ENCODE assay signal across 13 cellular contexts in genomic region chr5:90477073-90477472, GRCh38. TPM values are rescaled to one million over a fixed set of nuclear protein-coding genes. Genes with fewer than 3 reads are reported as not detected.
A peak's percentile ranks its signal among the peaks of the same experiment; 100 is the strongest.
DNase-seq lines count a peak whose midpoint lies in the region; ATAC-seq and TF ChIP-seq lines count a peak whose summit lies in the region.
"Had no signal": no experiment of that assay in that cellular context is flagged by ENCODE, and none has a peak within 500 bp of the region (broad histone marks: within the 10 kb centered on the region; RNA-seq: fewer than 3 reads in every experiment).

No MANE protein-coding gene starts in this region.

- no peak overlapping the region for H3K4me2 ChIP-seq in neural progenitor cell

- DNase-seq in NCI-H69 (lab: John Stamatoyannopoulos, UW), result peak; percentile 18
- peak; percentile 21 for DNase-seq in endothelial cell (ENCODE audit: low spot score)
- DNase-seq in neural progenitor cell (ENCODE audit: low spot score), result peak; percentile 37
- DNase-seq in activated CD4-positive, alpha-beta T cell treated with anti-CD3 and anti-CD28 coated beads for 4 hours, result no peak
- DNase-seq: activated CD4-positive, alpha-beta T cell treated with anti-CD3 and anti-CD28 coated beads, Interleukin-2, amount 10 ng/mL, durations not matched to agents 24 days and 14 days; Caco-2; colonic mucosa; foreskin keratinocyte; NCI-H1105 had no signal

- POLR2A ChIA-PET in HEK293 (lab: Yijun Ruan, JAX), result no interaction called here

- H4K20me1 ChIP-seq in neural progenitor cell (ENCODE audit: low read depth), result peaks cover 3% of the 10 kb centered on the region

- H2AFZ ChIP-seq in neural progenitor cell (replicated peaks), result no peak overlapping the region

- H3K9me3 ChIP-seq in HEK293 (ENCODE audit: control insufficient read depth, insufficient read depth, low read depth, low read length) (no peaks in the 10 kb centered on the region), neural progenitor cell (ENCODE audit: low read depth) (no peaks in the 10 kb centered on the region)
- H3K9me3 ChIP-seq: Caco-2, colonic mucosa had no signal

- H3K36me3 ChIP-seq in HEK293 (ENCODE audit: control insufficient read depth in 2 of 2, insufficient read depth in 1 of 2, low read length in 2 of 2), result no peaks in the 10 kb centered on the region
- H3K36me3 ChIP-seq in neural progenitor cell, result no peaks in the 10 kb centered on the region
- H3K36me3 ChIP-seq: colonic mucosa had no signal

- H3K9me3 Mint-ChIP-seq in endothelial cell (ENCODE audit: unreplicated experiment) (no peaks in the 10 kb centered on the region), neural progenitor cell (no peaks in the 10 kb centered on the region)
- H3K9me3 Mint-ChIP-seq: activated CD4-positive, alpha-beta T cell treated with anti-CD3 and anti-CD28 coated beads, Interleukin-2, amount 10 ng/mL, durations not matched to agents 24 days and 14 days had no signal

- peak overlapping the region; percentile 13 for H3K4me3 Mint-ChIP-seq in endothelial cell (ENCODE audit: unreplicated experiment)
- H3K4me3 Mint-ChIP-seq in neural progenitor cell, result no peak overlapping the region
- H3K4me3 Mint-ChIP-seq: activated CD4-positive, alpha-beta T cell treated with anti-CD3 and anti-CD28 coated beads, Interleukin-2, amount 10 ng/mL, durations not matched to agents 24 days and 14 days had no signal

- peaks cover 33% of the 10 kb centered on the region for H3K27me3 ChIP-seq in neural progenitor cell
- H3K27me3 ChIP-seq: colonic mucosa, foreskin keratinocyte had no signal

- peaks cover 3% of the 10 kb centered on the region for H3K79me2 ChIP-seq in neural progenitor cell (ENCODE audit: low read depth)

- no peaks in the 10 kb centered on the region for H3K4me1 ChIP-seq in HEK293 (ENCODE audit: control insufficient read depth, insufficient read depth, low read length)
- H3K4me1 ChIP-seq in neural progenitor cell, result peaks cover 21% of the 10 kb centered on the region
- H3K4me1 ChIP-seq: colonic mucosa had no signal

- CTCF ChIA-PET in HEK293 (lab: Yijun Ruan, JAX), result interaction anchor here (0.7 to 1.8 kb wide), 4 partner anchors 11 to 307 kb away, joined by 3 to 5 read pairs (median 4); no protein-coding TSS in a partner anchor

- 0 out of 2 replicates have a peak, but pooled peaks have one; percentile 12 for TF ChIP-seq CTCF in HEK293 (tag by site-specific recombination; IDR thresholded peaks at IDR 0.05)
- TF ChIP-seq CTCF in endothelial cell (IDR thresholded peaks at IDR 0.05; ENCODE audit: unreplicated experiment), result no peak
- TF ChIP-seq CTCF in neural progenitor cell (IDR thresholded peaks at IDR 0.05), result no peak

- H3K27ac ChIP-seq in HEK293 (ENCODE audit: extremely low read depth, low read depth, low read length), result no peak overlapping the region
- no peak overlapping the region for H3K27ac ChIP-seq in neural progenitor cell
- H3K27ac ChIP-seq: colonic mucosa, foreskin keratinocyte had no signal

- H3K9ac ChIP-seq in neural progenitor cell, result no peak overlapping the region

- peaks cover 45% of the 10 kb centered on the region for H3F3A ChIP-seq in neural progenitor cell (ENCODE audit: low read depth)

- peak overlapping the region; percentile 38 for H3K27ac Mint-ChIP-seq in endothelial cell (ENCODE audit: unreplicated experiment)
- H3K27ac Mint-ChIP-seq in neural progenitor cell, result peak overlapping the region; percentile 2
- H3K27ac Mint-ChIP-seq: activated CD4-positive, alpha-beta T cell treated with anti-CD3 and anti-CD28 coated beads, Interleukin-2, amount 10 ng/mL, durations not matched to agents 24 days and 14 days had no signal

- H3K27me3 Mint-ChIP-seq in endothelial cell (ENCODE audit: unreplicated experiment) (peaks cover 7% of the 10 kb centered on the region), neural progenitor cell (ENCODE audit: insufficient read depth, low read depth) (peaks cover 9% of the 10 kb centered on the region)
- H3K27me3 Mint-ChIP-seq: activated CD4-positive, alpha-beta T cell treated with anti-CD3 and anti-CD28 coated beads, Interleukin-2, amount 10 ng/mL, durations not matched to agents 24 days and 14 days had no signal

- H3K4me1 Mint-ChIP-seq in endothelial cell (ENCODE audit: unreplicated experiment) (peaks cover 25% of the 10 kb centered on the region), neural progenitor cell (peaks cover 36% of the 10 kb centered on the region)

- ATAC-seq in HG03095 (IDR thresholded peaks at IDR 0.05; ENCODE audit: unreplicated experiment) (no peak), GM19328 (IDR thresholded peaks at IDR 0.05; ENCODE audit: unreplicated experiment) (no peak), HG03097 (IDR thresholded peaks at IDR 0.05; ENCODE audit: low FRiP score, unreplicated experiment) (no peak)
- ATAC-seq: foreskin keratinocyte had no signal

- H3K4me3 ChIP-seq in HEK293 (ENCODE audit: low read depth, low read length) (no peak overlapping the region), neural progenitor cell (no peak overlapping the region)
- H3K4me3 ChIP-seq: colonic mucosa had no signal

- H3K36me3 Mint-ChIP-seq in endothelial cell (ENCODE audit: low read depth, unreplicated experiment) (peaks cover 3% of the 10 kb centered on the region), neural progenitor cell (peaks cover 1% of the 10 kb centered on the region)

TF ChIP-seq in HEK293, 187 proteins besides CTCF, POLR2A, EP300 and RAD21:
- TF ChIP-seq ZFP37 (tag by site-specific recombination; IDR thresholded peaks at IDR 0.05) (no peak), ZNF488 (tag by site-specific recombination; IDR thresholded peaks at IDR 0.05) (no peak), ZIC2 (tag by site-specific recombination; IDR thresholded peaks at IDR 0.05) (peak; percentile 62), SCRT1 (tag by site-specific recombination; IDR thresholded peaks at IDR 0.05; ENCODE audit: borderline replicate concordance) (no peak), ATF2 (tag by site-specific recombination; IDR thresholded peaks at IDR 0.05; ENCODE audit: low read depth) (no peak), ZNF121 (tag by site-specific recombination; IDR thresholded peaks at IDR 0.05) (no peak), HOXC10 (CRISPR knock-in tag; IDR thresholded peaks at IDR 0.05) (no peak)

RNA-seq across cellular contexts. Expression of gene POLR3G, which starts 2.4 kb away (rescaled TPM):
- total RNA-seq in endothelial cell (ENCODE audit: unreplicated experiment) (5.9 TPM), neural progenitor cell (ENCODE audit: low replicate concordance) (4.4 and 8.4 TPM in 2 replicates)

RNA-seq across cellular contexts. Expression of gene MBLAC2, which starts 2.5 kb away (rescaled TPM):
- 3.8 TPM for total RNA-seq in endothelial cell (ENCODE audit: unreplicated experiment)
- total RNA-seq in neural progenitor cell (ENCODE audit: low replicate concordance), result 5.1 and 5.7 TPM in 2 replicates

RNA-seq across cellular contexts. Expression of gene LYSMD3, which starts 52.3 kb away (rescaled TPM):
- total RNA-seq in endothelial cell (ENCODE audit: unreplicated experiment) (15.6 TPM), neural progenitor cell (ENCODE audit: low replicate concordance) (8.2 and 16.3 TPM in 2 replicates)

Comparison
In these comparisons a context has a peak if more than half of its experiments do, and no peak if none do; other contexts are left out.
1. DNase-seq: peak in NCI-H69 (single experiment), endothelial cell (single experiment) and neural progenitor cell (single experiment); none in activated CD4-positive, alpha-beta T cell treated with anti-CD3 and anti-CD28 coated beads for 4 hours (0 of 2).